In genomic region chr15:45136378-45136764, GRCh38 we compare ENCODE assay signal across 16 cellular contexts. TPM values are rescaled to one million over a fixed set of nuclear protein-coding genes. Genes with fewer than 3 reads are reported as not detected.
DNase-seq lines count a peak whose midpoint lies in the region; ATAC-seq and TF ChIP-seq lines count a peak whose summit lies in the region.
"Had no signal": no experiment of that assay in that cellular context is flagged by ENCODE, and none has a peak within 500 bp of the region (broad histone marks: within the 10 kb centered on the region; RNA-seq: fewer than 3 reads in every experiment).

No MANE protein-coding gene starts in this region.

- no peaks in the 10 kb centered on the region for H3K36me3 Mint-ChIP-seq in activated CD4-positive, alpha-beta T cell treated with anti-CD3 and anti-CD28 coated beads for 36 hours (ENCODE audit: low read depth)
- no peaks in the 10 kb centered on the region; the same call in 2 of the 3 replicates for H3K36me3 Mint-ChIP-seq in GM23338 (ENCODE audit: low read depth)
- peaks cover 2% of the 10 kb centered on the region for H3K36me3 Mint-ChIP-seq in neural progenitor cell

- no TSS peak for BruUV-seq in mammary epithelial cell (replicated peaks; lab: Mats Ljungman, UMichigan)

- H3K9ac ChIP-seq in neural progenitor cell (no peak overlapping the region), SK-N-SH (no peak overlapping the region), mammary epithelial cell (ENCODE audit: insufficient read depth, low read length) (no peak overlapping the region)

- H3K27ac ChIP-seq in GM23338 (ENCODE audit: low read depth) (no peak overlapping the region), neural progenitor cell (no peak overlapping the region), SK-N-SH (ENCODE audit: low read depth in 2 of 2, low read length in 1 of 2) (no peak overlapping the region), mammary epithelial cell (ENCODE audit: insufficient read depth, low read depth, low read length) (no peak overlapping the region)
- H3K27ac ChIP-seq: A549 had no signal

- peak; percentile 43 for DNase-seq in activated CD4-positive, alpha-beta T cell treated with anti-CD3 and anti-CD28 coated beads for 36 hours
- no peak for DNase-seq in activated CD4-positive, alpha-beta T cell treated with anti-CD3 and anti-CD28 coated beads for 1 hour
- DNase-seq in GM23338 (ENCODE audit: low spot score) = peak; percentile 76
- DNase-seq in cardiac fibroblast (ENCODE audit: low read depth in 2 of 2) = no peak
- DNase-seq in neural progenitor cell (ENCODE audit: low spot score) = peak; percentile 57
- DNase-seq in SK-N-SH = no peak
- DNase-seq in mammary epithelial cell = no peak
- DNase-seq: activated CD4-positive, CD25-positive, alpha-beta regulatory T cell; effector CD4-positive, alpha-beta T cell; HCEC 1CT; NCI-H345 had no signal

- H2AFZ ChIP-seq in GM23338 = no peak overlapping the region
- H2AFZ ChIP-seq in neural progenitor cell (replicated peaks) = no peak overlapping the region
- H2AFZ ChIP-seq in SK-N-SH (ENCODE audit: low read depth) = no peak overlapping the region
- H2AFZ ChIP-seq in mammary epithelial cell (ENCODE audit: low read depth, low read length) = no peak overlapping the region

- intact Hi-C loops in activated CD4-positive, alpha-beta T cell treated with anti-CD3 and anti-CD28 coated beads for 36 hours (cut with DNase I, micrococcal nuclease) = loop anchor here in 1 of 2 experiments (2.0 kb wide), 1 partner anchor 18 kb away; no protein-coding TSS in a partner anchor
- intact Hi-C loops in mammary epithelial cell (cut with micrococcal nuclease) = no loop called here

- H3K4me3 Mint-ChIP-seq in activated CD4-positive, alpha-beta T cell treated with anti-CD3 and anti-CD28 coated beads for 36 hours = peak overlapping the region; percentile 5
- H3K4me3 Mint-ChIP-seq in GM23338 (peak overlapping the region; percentile 66), neural progenitor cell (no peak overlapping the region)

- H3K4me3 ChIP-seq in GM23338 (peak overlapping the region; percentile 44), cardiac fibroblast (replicated peaks in 1 of 2; ENCODE audit: low read depth in 2 of 2, low read length in 2 of 2) (no peak overlapping the region), neural progenitor cell (no peak overlapping the region), SK-N-SH (ENCODE audit: low read depth in 2 of 2, low read length in 1 of 2) (no peak overlapping the region), mammary epithelial cell (replicated peaks in 1 of 3; ENCODE audit: insufficient read depth in 1 of 3, low read depth in 2 of 3, low read length in 3 of 3) (no peak overlapping the region)
- H3K4me3 ChIP-seq: A549 had no signal

- WGBS in SK-N-SH (ENCODE audit: low lambda C conversion rate) = 88% methylated on average over 10 of the region's 10 CpGs
- WGBS in mammary epithelial cell (ENCODE audit: low coverage, missing lambda C conversion rate) = 100% methylated on average over 2 of the region's 10 CpGs

- TF ChIP-seq CTCF in GM23338 (conservative IDR thresholded peaks at IDR 0.05; ENCODE audit: low read depth in 2 of 2) = peak; percentile 58 to 71
- TF ChIP-seq CTCF in cardiac fibroblast (IDR thresholded peaks at IDR 0.05; ENCODE audit: low read depth, low read length) = peak; percentile 11
- TF ChIP-seq CTCF in neural progenitor cell (IDR thresholded peaks at IDR 0.05) = peak; percentile 50
- no peak; the same call in 1 of the 2 replicates for TF ChIP-seq CTCF in SK-N-SH (IDR thresholded peaks at IDR 0.05)
- TF ChIP-seq CTCF in mammary epithelial cell (conservative IDR thresholded peaks at IDR 0.05 in 1 of 2, IDR thresholded peaks at IDR 0.05 in 1 of 2; ENCODE audit: extremely low read depth in 1 of 2, insufficient read depth in 1 of 2, low read depth in 1 of 2, low read length in 2 of 2) = no peak

- CTCF ChIA-PET in activated CD4-positive, alpha-beta T cell treated with anti-CD3 and anti-CD28 coated beads for 36 hours (lab: Charles Lee) = interaction anchor here (0.6 kb wide), 1 partner anchor 72 kb away, joined by 3 read pairs; no protein-coding TSS in a partner anchor
- CTCF ChIA-PET in SK-N-SH (lab: Yijun Ruan, JAX) (no interaction called here), mammary epithelial cell (lab: Charles Lee; ENCODE audit: low non-redundant PET) (no interaction called here)

- no peaks in the 10 kb centered on the region for H3K4me1 ChIP-seq in GM23338 (ENCODE audit: insufficient read depth)
- no peaks in the 10 kb centered on the region for H3K4me1 ChIP-seq in neural progenitor cell
- H3K4me1 ChIP-seq in SK-N-SH (ENCODE audit: control insufficient read depth in 1 of 2, insufficient read depth in 2 of 2, low read depth in 1 of 2, low read length in 1 of 2) = peaks cover 0 to 23% of the 10 kb centered on the region in 2 experiments; a peak in 1 of 4 replicates
- peaks cover 14% of the 10 kb centered on the region for H3K4me1 ChIP-seq in mammary epithelial cell (ENCODE audit: insufficient read depth, low read length)
- H3K4me1 ChIP-seq: A549 had no signal

- H3K27ac Mint-ChIP-seq in activated CD4-positive, alpha-beta T cell treated with anti-CD3 and anti-CD28 coated beads for 36 hours = no peak overlapping the region
- H3K27ac Mint-ChIP-seq in GM23338 = no peak overlapping the region
- no peak overlapping the region for H3K27ac Mint-ChIP-seq in neural progenitor cell
- H3K27ac Mint-ChIP-seq: activated naive CD4-positive, alpha-beta T cell treated with anti-CD3 and anti-CD28 coated beads, Interleukin-2, amount 50 U/mL, for 72 hours had no signal

- TF ChIP-seq RAD21 in SK-N-SH (IDR thresholded peaks at IDR 0.05; ENCODE audit: low read length) = no peak

- dilution Hi-C loops in mammary epithelial cell (cut with HindIII; ENCODE audit: low sequenced_read_pairs) = no loop called here

- no peaks in the 10 kb centered on the region for H3K9me3 Mint-ChIP-seq in activated CD4-positive, alpha-beta T cell treated with anti-CD3 and anti-CD28 coated beads for 36 hours (ENCODE audit: low read depth)
- H3K9me3 Mint-ChIP-seq in GM23338 (no peaks in the 10 kb centered on the region; the same call in 2 of the 3 replicates), neural progenitor cell (peaks cover 4% of the 10 kb centered on the region)
- H3K9me3 Mint-ChIP-seq: activated naive CD4-positive, alpha-beta T cell treated with anti-CD3 and anti-CD28 coated beads, Interleukin-2, amount 50 U/mL, for 72 hours had no signal

- H4K20me1 ChIP-seq in GM23338 (replicated peaks; ENCODE audit: insufficient read depth) (no peaks in the 10 kb centered on the region; the same call in 1 of the 2 replicates), neural progenitor cell (ENCODE audit: low read depth) (no peaks in the 10 kb centered on the region), SK-N-SH (ENCODE audit: insufficient read depth) (no peaks in the 10 kb centered on the region), mammary epithelial cell (ENCODE audit: insufficient read depth, low read length) (no peaks in the 10 kb centered on the region)

- in situ Hi-C loops in mammary epithelial cell (cut with MboI; ENCODE audit: low sequenced_read_pairs in 2 of 2) = no loop called here

- H3K4me2 ChIP-seq in GM23338 (peak overlapping the region; percentile 73), neural progenitor cell (peak overlapping the region; percentile 15), SK-N-SH (no peak overlapping the region), mammary epithelial cell (ENCODE audit: insufficient read depth, low read depth, low read length) (no peak overlapping the region)
- H3K4me2 ChIP-seq: A549 had no signal

- no peak for ATAC-seq in activated CD4-positive, alpha-beta T cell treated with anti-CD3 and anti-CD28 coated beads for 36 hours
- ATAC-seq in GM23338 (peak; percentile 55), HG03571 (IDR thresholded peaks at IDR 0.05; ENCODE audit: unreplicated experiment) (no peak)
- ATAC-seq: A549 had no signal

- POLR2A ChIA-PET in activated CD4-positive, alpha-beta T cell treated with anti-CD3 and anti-CD28 coated beads for 36 hours (lab: Charles Lee) = no interaction called here
- POLR2A ChIA-PET in SK-N-SH (lab: Yijun Ruan, JAX) = interaction anchor here (0.7 kb wide), 1 partner anchor 16 kb away, joined by 3 read pairs; no protein-coding TSS in a partner anchor

- no peaks in the 10 kb centered on the region for H3K9me2 ChIP-seq in GM23338 (ENCODE audit: insufficient read depth)
- no peaks in the 10 kb centered on the region for H3K9me2 ChIP-seq in SK-N-SH

- no peaks in the 10 kb centered on the region for H3K9me3 ChIP-seq in neural progenitor cell (ENCODE audit: low read depth)
- H3K9me3 ChIP-seq in SK-N-SH = no peaks in the 10 kb centered on the region
- no peaks in the 10 kb centered on the region for H3K9me3 ChIP-seq in mammary epithelial cell (replicated peaks; ENCODE audit: insufficient read depth, low read length)
- H3K9me3 ChIP-seq: A549 had no signal

- H3F3A ChIP-seq in GM23338 (replicated peaks; ENCODE audit: low read depth) (no peaks in the 10 kb centered on the region), neural progenitor cell (ENCODE audit: low read depth) (no peaks in the 10 kb centered on the region), SK-N-SH (replicated peaks; ENCODE audit: insufficient read depth) (no peaks in the 10 kb centered on the region)

- no peaks in the 10 kb centered on the region for H3K79me2 ChIP-seq in GM23338 (replicated peaks; ENCODE audit: insufficient read depth)
- H3K79me2 ChIP-seq in neural progenitor cell (ENCODE audit: low read depth) = no peaks in the 10 kb centered on the region
- H3K79me2 ChIP-seq in SK-N-SH (ENCODE audit: insufficient read depth) = no peaks in the 10 kb centered on the region
- no peaks in the 10 kb centered on the region for H3K79me2 ChIP-seq in mammary epithelial cell (ENCODE audit: insufficient read depth, low read length)

- peaks cover 70% of the 10 kb centered on the region for H3K27me3 ChIP-seq in GM23338 (ENCODE audit: insufficient read depth)
- H3K27me3 ChIP-seq in neural progenitor cell = peaks cover 62% of the 10 kb centered on the region
- no peaks in the 10 kb centered on the region for H3K27me3 ChIP-seq in SK-N-SH (ENCODE audit: insufficient read depth)
- H3K27me3 ChIP-seq in mammary epithelial cell (ENCODE audit: insufficient read depth, low read length) = no peaks in the 10 kb centered on the region

- H3K36me3 ChIP-seq in GM23338 (ENCODE audit: insufficient read depth) (no peaks in the 10 kb centered on the region), neural progenitor cell (no peaks in the 10 kb centered on the region), SK-N-SH (replicated peaks in 1 of 2; ENCODE audit: control insufficient read depth in 1 of 2, insufficient read depth in 2 of 2, low read length in 1 of 2) (no peaks in the 10 kb centered on the region), mammary epithelial cell (ENCODE audit: insufficient read depth, low read length) (no peaks in the 10 kb centered on the region)

- no peak for TF ChIP-seq EP300 in SK-N-SH (IDR thresholded peaks at IDR 0.05; ENCODE audit: borderline replicate concordance in 1 of 2, low read depth in 1 of 2, low read length in 1 of 2)

- peaks cover 29% of the 10 kb centered on the region for H3K27me3 Mint-ChIP-seq in activated CD4-positive, alpha-beta T cell treated with anti-CD3 and anti-CD28 coated beads for 36 hours
- H3K27me3 Mint-ChIP-seq in GM23338 (ENCODE audit: insufficient read depth, low read depth, poor library complexity) (peaks cover 50% of the 10 kb centered on the region), neural progenitor cell (ENCODE audit: insufficient read depth, low read depth) (peaks cover 43% of the 10 kb centered on the region)

- peaks cover 9% of the 10 kb centered on the region for H3K4me1 Mint-ChIP-seq in activated CD4-positive, alpha-beta T cell treated with anti-CD3 and anti-CD28 coated beads for 36 hours
- H3K4me1 Mint-ChIP-seq in GM23338 (peaks cover 3% of the 10 kb centered on the region; the same call in 2 of the 3 replicates), neural progenitor cell (peaks cover 4% of the 10 kb centered on the region)

RNA-seq across cellular contexts. Expression of gene DUOX1, which starts 6.6 kb away (rescaled TPM):
- total RNA-seq in activated CD4-positive, alpha-beta T cell treated with anti-CD3 and anti-CD28 coated beads for 36 hours = under 1 TPM; 0.07 to 0.11 TPM
- total RNA-seq in GM23338 (2014; rRNA removed; shearing (Covaris generic)) = 0.69 and 2.1 TPM in 2 replicates
- polyA plus RNA-seq in GM23338 (2016; fragmentation: Nextera tagmentation; extraction: Ambion mirVana) (0.66 and 0.73 TPM in 2 replicates), SK-N-SH (2012; rRNA removed) (not detected in 2 replicates), mammary epithelial cell (10.5 TPM)
- total RNA-seq in neural progenitor cell (ENCODE audit: low replicate concordance) (0.09 and 0.30 TPM in 2 replicates), mammary epithelial cell (10 to 100 TPM; 15.0 to 42.8 TPM)
- polyA plus RNA-seq in SK-N-SH (2012; cell fraction: cytosol; rRNA removed) = under 0.01 and 0.01 TPM in 2 replicates
- 0.01 and 0.04 TPM in 2 replicates for polyA plus RNA-seq in SK-N-SH (2012; cell fraction: nucleus; rRNA removed)
- polyA minus RNA-seq in mammary epithelial cell = 25.9 TPM
- polyA plus RNA-seq: A549 had no signal

RNA-seq across cellular contexts. Expression of gene DUOXA1, which starts 6.7 kb away (rescaled TPM):
- under 1 TPM in 1 of 2 experiments, not detected in 1; 0.19 TPM for total RNA-seq in activated CD4-positive, alpha-beta T cell treated with anti-CD3 and anti-CD28 coated beads for 36 hours
- not detected in 2 replicates for total RNA-seq in GM23338 (2014; rRNA removed; shearing (Covaris generic))
- polyA plus RNA-seq in GM23338 (2016; fragmentation: Nextera tagmentation; extraction: Ambion mirVana) (not detected in 2 replicates), SK-N-SH (2012; rRNA removed) (0.02 TPM in 1 of 2 replicates, not detected in the other), mammary epithelial cell (2.2 TPM)
- total RNA-seq in neural progenitor cell (ENCODE audit: low replicate concordance) (not detected in 2 replicates), mammary epithelial cell (1 to 10 TPM; 1.8 to 5.5 TPM)
- polyA plus RNA-seq in SK-N-SH (2012; cell fraction: cytosol; rRNA removed) = 0.01 and 0.09 TPM in 2 replicates
- polyA plus RNA-seq in SK-N-SH (2012; cell fraction: nucleus; rRNA removed) = 0.44 and 1.2 TPM in 2 replicates
- polyA minus RNA-seq in mammary epithelial cell = not detected
- total RNA-seq: LHCN-M2 had no signal

RNA-seq across cellular contexts. Expression of gene DUOXA2, which starts 22.2 kb away (rescaled TPM):
- not detected for total RNA-seq in activated CD4-positive, alpha-beta T cell treated with anti-CD3 and anti-CD28 coated beads for 36 hours
- total RNA-seq in GM23338 (2014; rRNA removed; shearing (Covaris generic)) = not detected in 2 replicates
- polyA plus RNA-seq in GM23338 (2016; fragmentation: Nextera tagmentation; extraction: Ambion mirVana) = not detected in 2 replicates
- not detected in 2 replicates for total RNA-seq in neural progenitor cell (ENCODE audit: low replicate concordance)
- polyA plus RNA-seq in SK-N-SH (2012; rRNA removed) = not detected in 2 replicates
- polyA plus RNA-seq in SK-N-SH (2012; cell fraction: cytosol; rRNA removed) = not detected in 2 replicates
- polyA plus RNA-seq in SK-N-SH (2012; cell fraction: nucleus; rRNA removed) = not detected in 2 replicates
- not detected for total RNA-seq in mammary epithelial cell
- polyA plus RNA-seq in mammary epithelial cell = not detected
- not detected for polyA minus RNA-seq in mammary epithelial cell
- total RNA-seq: activated naive CD4-positive, alpha-beta T cell treated with anti-CD3 and anti-CD28 coated beads, Interleukin-2, amount 50 U/mL, for 72 hours; LHCN-M2; mononuclear cell had no signal
- polyA plus RNA-seq: A549 had no signal

RNA-seq across cellular contexts. Expression of gene DUOX2, which starts 22.4 kb away (rescaled TPM):
- total RNA-seq in activated CD4-positive, alpha-beta T cell treated with anti-CD3 and anti-CD28 coated beads for 36 hours = under 1 TPM in 1 of 2 experiments, not detected in 1; 0.02 TPM
- not detected in 2 replicates for total RNA-seq in GM23338 (2014; rRNA removed; shearing (Covaris generic))
- polyA plus RNA-seq in GM23338 (2016; fragmentation: Nextera tagmentation; extraction: Ambion mirVana) (not detected in 2 replicates), SK-N-SH (2012; rRNA removed) (0.02 TPM in 1 of 2 replicates, not detected in the other), mammary epithelial cell (0.06 TPM)
- total RNA-seq in neural progenitor cell (ENCODE audit: low replicate concordance) (not detected in 2 replicates), mammary epithelial cell (under 1 TPM; 0.24 to 0.33 TPM)
- under 0.01 and 0.01 TPM in 2 replicates for polyA plus RNA-seq in SK-N-SH (2012; cell fraction: cytosol; rRNA removed)
- 0.02 TPM in 2 replicates for polyA plus RNA-seq in SK-N-SH (2012; cell fraction: nucleus; rRNA removed)
- polyA minus RNA-seq in mammary epithelial cell = not detected
- total RNA-seq: LHCN-M2 had no signal

RNA-seq across cellular contexts. Expression of gene SHF, which starts 51.4 kb away (rescaled TPM):
- total RNA-seq in activated CD4-positive, alpha-beta T cell treated with anti-CD3 and anti-CD28 coated beads for 36 hours = 10 to 100 TPM; 17.9 to 18.7 TPM
- 15.1 and 15.6 TPM in 2 replicates for total RNA-seq in GM23338 (2014; rRNA removed; shearing (Covaris generic))
- polyA plus RNA-seq in GM23338 (2016; fragmentation: Nextera tagmentation; extraction: Ambion mirVana) = 5.8 and 6.6 TPM in 2 replicates
- 32.2 and 53.7 TPM in 2 replicates for total RNA-seq in neural progenitor cell (ENCODE audit: low replicate concordance)
- polyA plus RNA-seq in SK-N-SH (2012; rRNA removed) = 4.4 and 5.5 TPM in 2 replicates
- 3.3 and 4.2 TPM in 2 replicates for polyA plus RNA-seq in SK-N-SH (2012; cell fraction: cytosol; rRNA removed)
- polyA plus RNA-seq in SK-N-SH (2012; cell fraction: nucleus; rRNA removed) = 4.8 and 7.5 TPM in 2 replicates
- total RNA-seq in mammary epithelial cell = 1 to 10 TPM in 1 of 2 donors, under 1 TPM in 1; 0.50 to 1.3 TPM
- polyA plus RNA-seq in mammary epithelial cell = 1.0 TPM
- polyA minus RNA-seq in mammary epithelial cell = not detected

Comparison
In these comparisons a context has a peak if more than half of its experiments do, and no peak if none do; other contexts are left out.
1. DNase-seq: peak in activated CD4-positive, alpha-beta T cell treated with anti-CD3 and anti-CD28 coated beads for 36 hours (single experiment), GM23338 (single experiment) and neural progenitor cell (single experiment); none in activated CD4-positive, alpha-beta T cell treated with anti-CD3 and anti-CD28 coated beads for 1 hour (single experiment), cardiac fibroblast (0 of 2), SK-N-SH (single experiment) and mammary epithelial cell (single experiment).
2. H3K4me2 ChIP-seq: peak in GM23338 (single experiment) and neural progenitor cell (single experiment); none in SK-N-SH (single experiment) and mammary epithelial cell (single experiment).
3. CTCF ChIP-seq: peak in GM23338 (2 of 2), cardiac fibroblast (single experiment) and neural progenitor cell (single experiment); none in SK-N-SH (single experiment) and mammary epithelial cell (0 of 2).